1 cellular context compared by ENCODE assay signal in the genomic region with DNA sequence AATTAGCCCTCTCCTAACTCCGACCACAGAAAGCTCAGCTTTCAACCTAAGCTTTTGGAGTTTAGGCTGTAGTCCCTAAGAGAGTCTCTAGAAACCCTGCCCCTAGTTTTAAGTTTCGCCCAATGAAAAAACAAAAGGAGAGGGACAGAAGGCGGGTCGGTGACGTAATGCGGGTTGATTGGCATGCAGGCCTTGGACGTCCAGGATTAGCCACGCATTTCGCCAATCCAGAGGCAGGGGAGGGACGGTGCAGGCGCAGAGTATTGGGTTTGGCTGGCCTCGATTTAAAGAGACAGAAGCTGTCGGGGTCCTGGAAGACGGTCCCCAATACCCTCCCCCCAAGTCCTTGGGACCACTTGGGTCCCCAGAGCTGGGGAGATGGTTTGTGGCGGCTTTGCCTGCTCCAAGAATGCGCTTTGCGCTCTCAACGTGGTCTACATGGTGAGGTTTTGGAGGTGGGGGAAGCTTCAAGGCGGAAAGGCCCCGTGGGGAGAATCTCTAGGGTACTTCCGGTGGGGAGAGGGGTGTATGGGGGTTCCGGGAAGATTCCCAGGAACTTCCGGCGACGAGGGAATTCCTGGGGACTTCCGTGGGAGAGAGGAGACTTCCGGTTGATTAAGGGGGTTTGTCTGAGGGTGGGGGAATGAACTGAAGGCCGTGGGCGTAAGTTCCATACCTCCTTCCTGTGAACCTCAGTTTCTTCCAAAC.
TF ChIP-seq lines count a peak whose summit lies in the region.

A gene with protein sequence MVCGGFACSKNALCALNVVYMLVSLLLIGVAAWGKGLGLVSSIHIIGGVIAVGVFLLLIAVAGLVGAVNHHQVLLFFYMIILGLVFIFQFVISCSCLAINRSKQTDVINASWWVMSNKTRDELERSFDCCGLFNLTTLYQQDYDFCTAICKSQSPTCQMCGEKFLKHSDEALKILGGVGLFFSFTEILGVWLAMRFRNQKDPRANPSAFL (plus strand): TSS at position 263 of the 708 bp plus-strand sequence. CDS start 116 bp downstream, at position 379.

TF ChIP-seq in HEK293, 187 proteins besides CTCF, POLR2A, EP300 and RAD21 (continued from another document and continues in another):
- TF ChIP-seq ZNF610 (tag by site-specific recombination; IDR thresholded peaks at IDR 0.05; ENCODE audit: borderline replicate concordance), result 0 out of 2 replicates have a peak, but pooled peaks have one; percentile 19
- TF ChIP-seq, protein P1, sequence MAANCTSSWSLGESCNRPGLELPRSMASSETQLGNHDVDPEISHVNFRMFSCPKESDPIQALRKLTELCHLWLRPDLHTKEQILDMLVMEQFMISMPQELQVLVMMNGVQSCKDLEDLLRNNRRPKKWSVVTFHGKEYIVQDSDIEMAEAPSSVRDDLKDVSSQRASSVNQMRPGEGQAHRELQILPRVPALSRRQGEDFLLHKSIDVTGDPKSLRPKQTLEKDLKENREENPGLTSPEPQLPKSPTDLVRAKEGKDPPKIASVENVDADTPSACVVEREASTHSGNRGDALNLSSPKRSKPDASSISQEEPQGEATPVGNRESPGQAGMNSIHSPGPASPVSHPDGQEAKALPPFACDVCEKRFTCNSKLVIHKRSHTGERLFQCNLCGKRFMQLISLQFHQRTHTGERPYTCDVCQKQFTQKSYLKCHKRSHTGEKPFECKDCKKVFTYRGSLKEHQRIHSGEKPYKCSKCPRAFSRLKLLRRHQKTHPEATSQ (tag by site-specific recombination; IDR thresholded peaks at IDR 0.05), result no peak
- TF ChIP-seq ZBTB7A (tag by site-specific recombination; IDR thresholded peaks at IDR 0.05; ENCODE audit: low read depth), result peak; percentile 79; the same call in 1 of the 2 replicates
- TF ChIP-seq ZXDB (tag by site-specific recombination; IDR thresholded peaks at IDR 0.05), result peak; percentile 73
- TF ChIP-seq GLI2 (tag by site-specific recombination; IDR thresholded peaks at IDR 0.05; ENCODE audit: borderline replicate concordance, low read depth), result no peak
- TF ChIP-seq OSR2 (tag by site-specific recombination; IDR thresholded peaks at IDR 0.05), result no peak
- no peak for TF ChIP-seq HOXC10 (CRISPR knock-in tag; IDR thresholded peaks at IDR 0.05)
- TF ChIP-seq GLIS2 (tag by site-specific recombination; IDR thresholded peaks at IDR 0.05), result peak; percentile 83
- TF ChIP-seq ZBTB48 (tag by site-specific recombination; IDR thresholded peaks at IDR 0.05), result peak; percentile 92
- TF ChIP-seq ZFHX2 (tag by site-specific recombination; conservative IDR thresholded peaks at IDR 0.05), result peak; percentile 84
- no peak for TF ChIP-seq ZNF561 (tag by site-specific recombination; IDR thresholded peaks at IDR 0.05; ENCODE audit: borderline replicate concordance)
- TF ChIP-seq ZNF175 (tag by site-specific recombination; IDR thresholded peaks at IDR 0.05), result no peak
- TF ChIP-seq, protein P2, sequence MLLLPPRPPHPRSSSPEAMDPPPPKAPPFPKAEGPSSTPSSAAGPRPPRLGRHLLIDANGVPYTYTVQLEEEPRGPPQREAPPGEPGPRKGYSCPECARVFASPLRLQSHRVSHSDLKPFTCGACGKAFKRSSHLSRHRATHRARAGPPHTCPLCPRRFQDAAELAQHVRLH (tag by site-specific recombination; IDR thresholded peaks at IDR 0.05), result peak; percentile 99
- TF ChIP-seq, protein P3, sequence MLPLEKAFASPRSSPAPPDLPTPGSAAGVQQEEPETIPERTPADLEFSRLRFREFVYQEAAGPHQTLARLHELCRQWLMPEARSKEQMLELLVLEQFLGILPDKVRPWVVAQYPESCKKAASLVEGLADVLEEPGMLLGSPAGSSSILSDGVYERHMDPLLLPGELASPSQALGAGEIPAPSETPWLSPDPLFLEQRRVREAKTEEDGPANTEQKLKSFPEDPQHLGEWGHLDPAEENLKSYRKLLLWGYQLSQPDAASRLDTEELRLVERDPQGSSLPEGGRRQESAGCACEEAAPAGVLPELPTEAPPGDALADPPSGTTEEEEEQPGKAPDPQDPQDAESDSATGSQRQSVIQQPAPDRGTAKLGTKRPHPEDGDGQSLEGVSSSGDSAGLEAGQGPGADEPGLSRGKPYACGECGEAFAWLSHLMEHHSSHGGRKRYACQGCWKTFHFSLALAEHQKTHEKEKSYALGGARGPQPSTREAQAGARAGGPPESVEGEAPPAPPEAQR (tag by site-specific recombination; IDR thresholded peaks at IDR 0.05), result 0 out of 2 replicates have a peak, but pooled peaks have one; percentile 3
- TF ChIP-seq ZBTB20 (tag by site-specific recombination; IDR thresholded peaks at IDR 0.05), result peak; percentile 43
- TF ChIP-seq, protein P4, sequence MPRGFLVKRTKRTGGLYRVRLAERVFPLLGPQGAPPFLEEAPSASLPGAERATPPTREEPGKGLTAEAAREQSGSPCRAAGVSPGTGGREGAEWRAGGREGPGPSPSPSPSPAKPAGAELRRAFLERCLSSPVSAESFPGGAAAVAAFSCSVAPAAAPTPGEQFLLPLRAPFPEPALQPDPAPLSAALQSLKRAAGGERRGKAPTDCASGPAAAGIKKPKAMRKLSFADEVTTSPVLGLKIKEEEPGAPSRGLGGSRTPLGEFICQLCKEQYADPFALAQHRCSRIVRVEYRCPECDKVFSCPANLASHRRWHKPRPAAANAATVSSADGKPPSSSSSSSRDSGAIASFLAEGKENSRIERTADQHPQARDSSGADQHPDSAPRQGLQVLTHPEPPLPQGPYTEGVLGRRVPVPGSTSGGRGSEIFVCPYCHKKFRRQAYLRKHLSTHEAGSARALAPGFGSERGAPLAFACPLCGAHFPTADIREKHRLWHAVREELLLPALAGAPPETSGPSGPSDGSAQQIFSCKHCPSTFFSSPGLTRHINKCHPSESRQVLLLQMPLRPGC (tag by site-specific recombination; IDR thresholded peaks at IDR 0.05), result no peak
- no peak for TF ChIP-seq TRIM28 (IDR thresholded peaks at IDR 0.05; ENCODE audit: borderline replicate concordance, low read length)
- TF ChIP-seq ZNF549 (tag by site-specific recombination; IDR thresholded peaks at IDR 0.05), result no peak
- TF ChIP-seq, protein P5, sequence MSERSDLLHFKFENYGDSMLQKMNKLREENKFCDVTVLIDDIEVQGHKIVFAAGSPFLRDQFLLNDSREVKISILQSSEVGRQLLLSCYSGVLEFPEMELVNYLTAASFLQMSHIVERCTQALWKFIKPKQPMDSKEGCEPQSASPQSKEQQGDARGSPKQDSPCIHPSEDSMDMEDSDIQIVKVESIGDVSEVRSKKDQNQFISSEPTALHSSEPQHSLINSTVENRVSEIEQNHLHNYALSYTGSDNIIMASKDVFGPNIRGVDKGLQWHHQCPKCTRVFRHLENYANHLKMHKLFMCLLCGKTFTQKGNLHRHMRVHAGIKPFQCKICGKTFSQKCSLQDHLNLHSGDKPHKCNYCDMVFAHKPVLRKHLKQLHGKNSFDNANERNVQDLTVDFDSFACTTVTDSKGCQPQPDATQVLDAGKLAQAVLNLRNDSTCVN (tag by site-specific recombination; optimal IDR thresholded peaks at IDR 0.05), result no peak
- TF ChIP-seq, protein P6, sequence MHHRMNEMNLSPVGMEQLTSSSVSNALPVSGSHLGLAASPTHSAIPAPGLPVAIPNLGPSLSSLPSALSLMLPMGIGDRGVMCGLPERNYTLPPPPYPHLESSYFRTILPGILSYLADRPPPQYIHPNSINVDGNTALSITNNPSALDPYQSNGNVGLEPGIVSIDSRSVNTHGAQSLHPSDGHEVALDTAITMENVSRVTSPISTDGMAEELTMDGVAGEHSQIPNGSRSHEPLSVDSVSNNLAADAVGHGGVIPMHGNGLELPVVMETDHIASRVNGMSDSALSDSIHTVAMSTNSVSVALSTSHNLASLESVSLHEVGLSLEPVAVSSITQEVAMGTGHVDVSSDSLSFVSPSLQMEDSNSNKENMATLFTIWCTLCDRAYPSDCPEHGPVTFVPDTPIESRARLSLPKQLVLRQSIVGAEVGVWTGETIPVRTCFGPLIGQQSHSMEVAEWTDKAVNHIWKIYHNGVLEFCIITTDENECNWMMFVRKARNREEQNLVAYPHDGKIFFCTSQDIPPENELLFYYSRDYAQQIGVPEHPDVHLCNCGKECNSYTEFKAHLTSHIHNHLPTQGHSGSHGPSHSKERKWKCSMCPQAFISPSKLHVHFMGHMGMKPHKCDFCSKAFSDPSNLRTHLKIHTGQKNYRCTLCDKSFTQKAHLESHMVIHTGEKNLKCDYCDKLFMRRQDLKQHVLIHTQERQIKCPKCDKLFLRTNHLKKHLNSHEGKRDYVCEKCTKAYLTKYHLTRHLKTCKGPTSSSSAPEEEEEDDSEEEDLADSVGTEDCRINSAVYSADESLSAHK (tag by site-specific recombination; IDR thresholded peaks at IDR 0.05), result peak; percentile 71; the same call in 1 of the 2 replicates
- TF ChIP-seq, protein P7, sequence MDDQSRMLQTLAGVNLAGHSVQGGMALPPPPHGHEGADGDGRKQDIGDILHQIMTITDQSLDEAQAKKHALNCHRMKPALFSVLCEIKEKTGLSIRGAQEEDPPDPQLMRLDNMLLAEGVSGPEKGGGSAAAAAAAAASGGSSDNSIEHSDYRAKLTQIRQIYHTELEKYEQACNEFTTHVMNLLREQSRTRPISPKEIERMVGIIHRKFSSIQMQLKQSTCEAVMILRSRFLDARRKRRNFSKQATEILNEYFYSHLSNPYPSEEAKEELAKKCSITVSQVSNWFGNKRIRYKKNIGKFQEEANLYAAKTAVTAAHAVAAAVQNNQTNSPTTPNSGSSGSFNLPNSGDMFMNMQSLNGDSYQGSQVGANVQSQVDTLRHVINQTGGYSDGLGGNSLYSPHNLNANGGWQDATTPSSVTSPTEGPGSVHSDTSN (CRISPR knock-in tag; IDR thresholded peaks at IDR 0.05), result no peak
- no peak for TF ChIP-seq ZNF664 (tag by site-specific recombination; IDR thresholded peaks at IDR 0.05)
- TF ChIP-seq, protein P8, sequence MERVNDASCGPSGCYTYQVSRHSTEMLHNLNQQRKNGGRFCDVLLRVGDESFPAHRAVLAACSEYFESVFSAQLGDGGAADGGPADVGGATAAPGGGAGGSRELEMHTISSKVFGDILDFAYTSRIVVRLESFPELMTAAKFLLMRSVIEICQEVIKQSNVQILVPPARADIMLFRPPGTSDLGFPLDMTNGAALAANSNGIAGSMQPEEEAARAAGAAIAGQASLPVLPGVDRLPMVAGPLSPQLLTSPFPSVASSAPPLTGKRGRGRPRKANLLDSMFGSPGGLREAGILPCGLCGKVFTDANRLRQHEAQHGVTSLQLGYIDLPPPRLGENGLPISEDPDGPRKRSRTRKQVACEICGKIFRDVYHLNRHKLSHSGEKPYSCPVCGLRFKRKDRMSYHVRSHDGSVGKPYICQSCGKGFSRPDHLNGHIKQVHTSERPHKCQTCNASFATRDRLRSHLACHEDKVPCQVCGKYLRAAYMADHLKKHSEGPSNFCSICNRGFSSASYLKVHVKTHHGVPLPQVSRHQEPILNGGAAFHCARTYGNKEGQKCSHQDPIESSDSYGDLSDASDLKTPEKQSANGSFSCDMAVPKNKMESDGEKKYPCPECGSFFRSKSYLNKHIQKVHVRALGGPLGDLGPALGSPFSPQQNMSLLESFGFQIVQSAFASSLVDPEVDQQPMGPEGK (tag by site-specific recombination; IDR thresholded peaks at IDR 0.05), result peak; percentile 95
- TF ChIP-seq ZNF76 (tag by site-specific recombination; IDR thresholded peaks at IDR 0.05; ENCODE audit: borderline replicate concordance, low read depth), result peak; percentile 53; the same call in 1 of the 2 replicates
- TF ChIP-seq WT1 (tag by site-specific recombination; IDR thresholded peaks at IDR 0.05), result peak; percentile 48; the same call in 1 of the 2 replicates
- TF ChIP-seq ZNF302 (tag by site-specific recombination; IDR thresholded peaks at IDR 0.05; ENCODE audit: low read depth), result no peak
- TF ChIP-seq, protein P9, sequence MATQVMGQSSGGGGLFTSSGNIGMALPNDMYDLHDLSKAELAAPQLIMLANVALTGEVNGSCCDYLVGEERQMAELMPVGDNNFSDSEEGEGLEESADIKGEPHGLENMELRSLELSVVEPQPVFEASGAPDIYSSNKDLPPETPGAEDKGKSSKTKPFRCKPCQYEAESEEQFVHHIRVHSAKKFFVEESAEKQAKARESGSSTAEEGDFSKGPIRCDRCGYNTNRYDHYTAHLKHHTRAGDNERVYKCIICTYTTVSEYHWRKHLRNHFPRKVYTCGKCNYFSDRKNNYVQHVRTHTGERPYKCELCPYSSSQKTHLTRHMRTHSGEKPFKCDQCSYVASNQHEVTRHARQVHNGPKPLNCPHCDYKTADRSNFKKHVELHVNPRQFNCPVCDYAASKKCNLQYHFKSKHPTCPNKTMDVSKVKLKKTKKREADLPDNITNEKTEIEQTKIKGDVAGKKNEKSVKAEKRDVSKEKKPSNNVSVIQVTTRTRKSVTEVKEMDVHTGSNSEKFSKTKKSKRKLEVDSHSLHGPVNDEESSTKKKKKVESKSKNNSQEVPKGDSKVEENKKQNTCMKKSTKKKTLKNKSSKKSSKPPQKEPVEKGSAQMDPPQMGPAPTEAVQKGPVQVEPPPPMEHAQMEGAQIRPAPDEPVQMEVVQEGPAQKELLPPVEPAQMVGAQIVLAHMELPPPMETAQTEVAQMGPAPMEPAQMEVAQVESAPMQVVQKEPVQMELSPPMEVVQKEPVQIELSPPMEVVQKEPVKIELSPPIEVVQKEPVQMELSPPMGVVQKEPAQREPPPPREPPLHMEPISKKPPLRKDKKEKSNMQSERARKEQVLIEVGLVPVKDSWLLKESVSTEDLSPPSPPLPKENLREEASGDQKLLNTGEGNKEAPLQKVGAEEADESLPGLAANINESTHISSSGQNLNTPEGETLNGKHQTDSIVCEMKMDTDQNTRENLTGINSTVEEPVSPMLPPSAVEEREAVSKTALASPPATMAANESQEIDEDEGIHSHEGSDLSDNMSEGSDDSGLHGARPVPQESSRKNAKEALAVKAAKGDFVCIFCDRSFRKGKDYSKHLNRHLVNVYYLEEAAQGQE (tag by site-specific recombination; IDR thresholded peaks at IDR 0.05), result peak; percentile 47; the same call in 1 of the 2 replicates
- TF ChIP-seq, protein P10, sequence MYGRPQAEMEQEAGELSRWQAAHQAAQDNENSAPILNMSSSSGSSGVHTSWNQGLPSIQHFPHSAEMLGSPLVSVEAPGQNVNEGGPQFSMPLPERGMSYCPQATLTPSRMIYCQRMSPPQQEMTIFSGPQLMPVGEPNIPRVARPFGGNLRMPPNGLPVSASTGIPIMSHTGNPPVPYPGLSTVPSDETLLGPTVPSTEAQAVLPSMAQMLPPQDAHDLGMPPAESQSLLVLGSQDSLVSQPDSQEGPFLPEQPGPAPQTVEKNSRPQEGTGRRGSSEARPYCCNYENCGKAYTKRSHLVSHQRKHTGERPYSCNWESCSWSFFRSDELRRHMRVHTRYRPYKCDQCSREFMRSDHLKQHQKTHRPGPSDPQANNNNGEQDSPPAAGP (tag by site-specific recombination; IDR thresholded peaks at IDR 0.05), result 0 out of 2 replicates have a peak, but pooled peaks have one; percentile 13
- TF ChIP-seq, protein P11, sequence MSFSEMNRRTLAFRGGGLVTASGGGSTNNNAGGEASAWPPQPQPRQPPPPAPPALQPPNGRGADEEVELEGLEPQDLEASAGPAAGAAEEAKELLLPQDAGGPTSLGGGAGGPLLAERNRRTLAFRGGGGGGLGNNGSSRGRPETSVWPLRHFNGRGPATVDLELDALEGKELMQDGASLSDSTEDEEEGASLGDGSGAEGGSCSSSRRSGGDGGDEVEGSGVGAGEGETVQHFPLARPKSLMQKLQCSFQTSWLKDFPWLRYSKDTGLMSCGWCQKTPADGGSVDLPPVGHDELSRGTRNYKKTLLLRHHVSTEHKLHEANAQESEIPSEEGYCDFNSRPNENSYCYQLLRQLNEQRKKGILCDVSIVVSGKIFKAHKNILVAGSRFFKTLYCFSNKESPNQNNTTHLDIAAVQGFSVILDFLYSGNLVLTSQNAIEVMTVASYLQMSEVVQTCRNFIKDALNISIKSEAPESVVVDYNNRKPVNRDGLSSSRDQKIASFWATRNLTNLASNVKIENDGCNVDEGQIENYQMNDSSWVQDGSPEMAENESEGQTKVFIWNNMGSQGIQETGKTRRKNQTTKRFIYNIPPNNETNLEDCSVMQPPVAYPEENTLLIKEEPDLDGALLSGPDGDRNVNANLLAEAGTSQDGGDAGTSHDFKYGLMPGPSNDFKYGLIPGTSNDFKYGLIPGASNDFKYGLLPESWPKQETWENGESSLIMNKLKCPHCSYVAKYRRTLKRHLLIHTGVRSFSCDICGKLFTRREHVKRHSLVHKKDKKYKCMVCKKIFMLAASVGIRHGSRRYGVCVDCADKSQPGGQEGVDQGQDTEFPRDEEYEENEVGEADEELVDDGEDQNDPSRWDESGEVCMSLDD (tag by site-specific recombination; IDR thresholded peaks at IDR 0.05), result peak; percentile 97
- TF ChIP-seq ZNF585B (tag by site-specific recombination; IDR thresholded peaks at IDR 0.05), result no peak
